In genomic region chr1:34987018-34987417, GRCh38 we compare ENCODE assay signal across 29 cellular contexts. TPM values are rescaled to one million over a fixed set of nuclear protein-coding genes. Genes with fewer than 3 reads are reported as not detected.
A peak's percentile ranks its signal among the peaks of the same experiment; 100 is the strongest.
DNase-seq lines count a peak whose midpoint lies in the region; ATAC-seq, FAIRE-seq and TF ChIP-seq lines count a peak whose summit lies in the region.
"Had no signal": no experiment of that assay in that cellular context is flagged by ENCODE, and none has a peak within 500 bp of the region (broad histone marks: within the 10 kb centered on the region; RNA-seq: fewer than 3 reads in every experiment).

No MANE protein-coding gene starts in this region.

- H3K79me2 ChIP-seq in astrocyte (ENCODE audit: insufficient read depth, low read length) = peaks cover 35% of the 10 kb centered on the region

- no peak for ATAC-seq in CD4-positive, CD25-positive, alpha-beta regulatory T cell (ENCODE audit: low read depth in 2 of 2)
- no peak for ATAC-seq in HG03442 (IDR thresholded peaks at IDR 0.05; ENCODE audit: unreplicated experiment)
- no peak for ATAC-seq in HG03108 (IDR thresholded peaks at IDR 0.05; ENCODE audit: unreplicated experiment)
- no peak for ATAC-seq in stimulated activated memory B cell treated with anti-CD40 and anti-IgM and Interleukin-4, amounts not matched to agents 10 μg/mL and 1 μg/mL and 100 μg/mL, for 72 hours
- ATAC-seq: activated CD4-positive, alpha-beta T cell treated with anti-CD3 and anti-CD28 coated beads for 36 hours; activated T-cell treated with anti-CD3 and anti-CD28 coated beads, Interleukin-2, amount 50 U/mL, for 4 hours; CD8-positive, alpha-beta T cell; lower lobe of right lung; psoas muscle had no signal

- peak overlapping the region; percentile 23 for H3K27ac ChIP-seq in CD4-positive, CD25-positive, alpha-beta regulatory T cell (ENCODE audit: insufficient read depth, low read length, poor library complexity, severe bottlenecking)
- H3K27ac ChIP-seq in astrocyte (ENCODE audit: low read depth, low read length) = no peak overlapping the region
- H3K27ac ChIP-seq: cardiac muscle cell, coronary artery, esophagus squamous epithelium, lower lobe of right lung, neutrophil, psoas muscle, RWPE1, suprapubic skin had no signal

- H3K27me3 Mint-ChIP-seq in CD4-positive, CD25-positive, alpha-beta regulatory T cell = no peaks in the 10 kb centered on the region
- H3K27me3 Mint-ChIP-seq in astrocyte (ENCODE audit: low read depth, unreplicated experiment) = no peaks in the 10 kb centered on the region
- H3K27me3 Mint-ChIP-seq in stimulated activated memory B cell treated with anti-CD40 and anti-IgM and Interleukin-4, amounts not matched to agents 10 μg/mL and 1 μg/mL and 100 μg/mL, for 72 hours = no peaks in the 10 kb centered on the region
- H3K27me3 Mint-ChIP-seq: activated CD4-positive, alpha-beta T cell treated with anti-CD3 and anti-CD28 coated beads for 36 hours had no signal

- peaks cover 29% of the 10 kb centered on the region for H3K4me1 ChIP-seq in CD4-positive, CD25-positive, alpha-beta regulatory T cell (ENCODE audit: control insufficient read depth, insufficient read depth, low read length, poor library complexity, severe bottlenecking)
- H3K4me1 ChIP-seq in astrocyte (ENCODE audit: insufficient read depth, low read length) = peaks cover 12% of the 10 kb centered on the region

- H3K9me3 Mint-ChIP-seq in CD4-positive, CD25-positive, alpha-beta regulatory T cell = peaks cover 0 to 2% (median 0%) of the 10 kb centered on the region in 7 donors
- no peaks in the 10 kb centered on the region for H3K9me3 Mint-ChIP-seq in astrocyte (ENCODE audit: unreplicated experiment)
- H3K9me3 Mint-ChIP-seq in stimulated activated memory B cell treated with anti-CD40 and anti-IgM and Interleukin-4, amounts not matched to agents 10 μg/mL and 1 μg/mL and 100 μg/mL, for 72 hours = no peaks in the 10 kb centered on the region
- H3K9me3 Mint-ChIP-seq: activated T-cell treated with anti-CD3 and anti-CD28 coated beads, Interleukin-2, amount 50 U/mL, for 4 hours; CD8-positive, alpha-beta T cell; T-helper 1 cell treated with Interleukin-12 subunit alpha and Interleukin-12 subunit beta and Interleukin-4 antibody, amounts not matched to agents 30 μg/mL and 1 μg/mL, for 36 hours had no signal

- H3K36me3 ChIP-seq in CD4-positive, CD25-positive, alpha-beta regulatory T cell (ENCODE audit: control insufficient read depth, insufficient read depth, low read length) = peaks cover under 1% of the 10 kb centered on the region
- H3K36me3 ChIP-seq in astrocyte (ENCODE audit: insufficient read depth, low read length) = peaks cover 15% of the 10 kb centered on the region
- H3K36me3 ChIP-seq: vagina had no signal

- no peak overlapping the region for H3K9ac ChIP-seq in astrocyte (ENCODE audit: low read length)

- no peak for FAIRE-seq in astrocyte (lab: Jason Lieb, UNC)
- FAIRE-seq: GM18507 had no signal

- no peak overlapping the region for H2AFZ ChIP-seq in astrocyte (ENCODE audit: low read depth, low read length)

- H3K4me2 ChIP-seq in astrocyte (ENCODE audit: low read length) = peak overlapping the region; percentile 3

- H3K36me3 Mint-ChIP-seq in CD4-positive, CD25-positive, alpha-beta regulatory T cell = peaks cover 12% of the 10 kb centered on the region
- peaks cover 3% of the 10 kb centered on the region for H3K36me3 Mint-ChIP-seq in astrocyte (ENCODE audit: low read depth, unreplicated experiment)
- H3K36me3 Mint-ChIP-seq in stimulated activated memory B cell treated with anti-CD40 and anti-IgM and Interleukin-4, amounts not matched to agents 10 μg/mL and 1 μg/mL and 100 μg/mL, for 72 hours = peaks cover 18% of the 10 kb centered on the region

- peaks cover 4 to 45% (median 24%) of the 10 kb centered on the region in 4 donors for H3K4me1 Mint-ChIP-seq in CD4-positive, CD25-positive, alpha-beta regulatory T cell
- peaks cover 15% of the 10 kb centered on the region for H3K4me1 Mint-ChIP-seq in astrocyte (ENCODE audit: low read depth, unreplicated experiment)
- H3K4me1 Mint-ChIP-seq in stimulated activated memory B cell treated with anti-CD40 and anti-IgM and Interleukin-4, amounts not matched to agents 10 μg/mL and 1 μg/mL and 100 μg/mL, for 72 hours = peaks cover 25% of the 10 kb centered on the region

- no peak for TF ChIP-seq CTCF in astrocyte (IDR thresholded peaks at IDR 0.05; ENCODE audit: insufficient read depth, low read depth, low read length)

- no peaks in the 10 kb centered on the region for H3K9me3 ChIP-seq in CD4-positive, CD25-positive, alpha-beta regulatory T cell (ENCODE audit: control insufficient read depth in 2 of 2, low read length in 2 of 2)
- H3K9me3 ChIP-seq in astrocyte (ENCODE audit: insufficient read depth, low read depth, low read length) = no peaks in the 10 kb centered on the region
- H3K9me3 ChIP-seq: esophagus squamous epithelium, lower lobe of right lung, neutrophil, psoas muscle, suprapubic skin, vagina had no signal

- H3K4me3 Mint-ChIP-seq in CD4-positive, CD25-positive, alpha-beta regulatory T cell = peak overlapping the region in 2 of 4 donors; percentile 55 to 63
- H3K4me3 Mint-ChIP-seq in astrocyte (ENCODE audit: unreplicated experiment) = no peak overlapping the region
- H3K4me3 Mint-ChIP-seq in stimulated activated memory B cell treated with anti-CD40 and anti-IgM and Interleukin-4, amounts not matched to agents 10 μg/mL and 1 μg/mL and 100 μg/mL, for 72 hours = no peak overlapping the region
- H3K4me3 Mint-ChIP-seq: CD8-positive, alpha-beta T cell; T-helper 1 cell treated with Interleukin-12 subunit alpha and Interleukin-12 subunit beta and Interleukin-4 antibody, amounts not matched to agents 30 μg/mL and 1 μg/mL, for 36 hours had no signal

- H4K20me1 ChIP-seq in astrocyte (ENCODE audit: insufficient read depth, low read length) = peaks cover 3% of the 10 kb centered on the region

- H3K27me3 ChIP-seq in CD4-positive, CD25-positive, alpha-beta regulatory T cell (ENCODE audit: control insufficient read depth, insufficient read depth, low read length) = no peaks in the 10 kb centered on the region
- H3K27me3 ChIP-seq in astrocyte (ENCODE audit: insufficient read depth, low read length) = no peaks in the 10 kb centered on the region
- H3K27me3 ChIP-seq: cardiac muscle cell, esophagus squamous epithelium, neutrophil, suprapubic skin, vagina had no signal

- no peak for DNase-seq in CD4-positive, CD25-positive, alpha-beta regulatory T cell
- peak; percentile 41 for DNase-seq in HCEC 1CT
- DNase-seq in astrocyte (ENCODE audit: low read depth) = no peak
- peak; percentile 15 for DNase-seq in renal cortical epithelial cell (ENCODE audit: low read depth)
- DNase-seq in stimulated activated CD4-positive, alpha-beta T cell treated with anti-CD3 and anti-CD28 coated beads, Interleukin-1b, Interleukin-23, amount 100 ng/mL, for 48 hours = no peak
- DNase-seq: activated CD4-positive, alpha-beta T cell treated with anti-CD3 and anti-CD28 coated beads for 36 hours; activated naive CD4-positive, alpha-beta T cell; activated T-cell treated with anti-CD3 and anti-CD28 coated beads, Interleukin-2, amount 50 U/mL, for 4 hours; CD8-positive, alpha-beta T cell; esophagus squamous epithelium; glutamatergic neuron; GOT3; Kasumi-1; lower lobe of right lung; NCI-H187; NCI-H2227 treated with DMSO at 0.1 percent for 48 hours; psoas muscle had no signal

- H3K4me3 ChIP-seq in CD4-positive, CD25-positive, alpha-beta regulatory T cell (ENCODE audit: low read depth, low read length) = no peak overlapping the region
- H3K4me3 ChIP-seq in astrocyte (ENCODE audit: insufficient read depth, low read depth, low read length) = no peak overlapping the region
- H3K4me3 ChIP-seq: cardiac muscle cell, coronary artery, esophagus squamous epithelium, lower lobe of right lung, psoas muscle, suprapubic skin, vagina had no signal

- H3K27ac Mint-ChIP-seq in CD4-positive, CD25-positive, alpha-beta regulatory T cell = peak overlapping the region in 1 of 3 donors; percentile 1
- no peak overlapping the region for H3K27ac Mint-ChIP-seq in astrocyte (ENCODE audit: unreplicated experiment)
- no peak overlapping the region for H3K27ac Mint-ChIP-seq in stimulated activated memory B cell treated with anti-CD40 and anti-IgM and Interleukin-4, amounts not matched to agents 10 μg/mL and 1 μg/mL and 100 μg/mL, for 72 hours
- H3K27ac Mint-ChIP-seq: T-helper 1 cell treated with Interleukin-12 subunit alpha and Interleukin-12 subunit beta and Interleukin-4 antibody, amounts not matched to agents 30 μg/mL and 1 μg/mL, for 36 hours had no signal

RNA-seq across cellular contexts. Expression of gene TMEM35B, which starts 1.9 kb away (rescaled TPM):
- total RNA-seq in CD4-positive, CD25-positive, alpha-beta regulatory T cell = 13.8 TPM
- polyA plus RNA-seq in CD4-positive, CD25-positive, alpha-beta regulatory T cell = 100 to 1,000 TPM; 173 to 206 (median 196) TPM
- total RNA-seq in astrocyte (15.6 and 17.0 TPM in 2 replicates), renal cortical epithelial cell (32.6 and 73.6 TPM in 2 replicates)

RNA-seq across cellular contexts. Expression of gene ZMYM6, which starts 44.7 kb away (rescaled TPM):
- total RNA-seq in CD4-positive, CD25-positive, alpha-beta regulatory T cell = 28.0 TPM
- polyA plus RNA-seq in CD4-positive, CD25-positive, alpha-beta regulatory T cell = 10 to 100 TPM in 1 of 4 donors, 1 to 10 TPM in 3; 6.0 to 10.4 (median 7.9) TPM
- total RNA-seq in astrocyte (18.5 and 20.5 TPM in 2 replicates), renal cortical epithelial cell (11.1 and 20.2 TPM in 2 replicates)

RNA-seq across cellular contexts. Expression of gene DLGAP3, which starts 57.6 kb away (rescaled TPM):
- total RNA-seq in CD4-positive, CD25-positive, alpha-beta regulatory T cell = 1.2 TPM
- polyA plus RNA-seq in CD4-positive, CD25-positive, alpha-beta regulatory T cell = under 1 TPM; 0.11 to 0.26 (median 0.18) TPM
- total RNA-seq in astrocyte (1.6 and 2.7 TPM in 2 replicates), renal cortical epithelial cell (0.05 TPM in 1 of 2 replicates, not detected in the other)
- total RNA-seq: skeletal muscle tissue, vagina had no signal

Comparison
In these comparisons a context has a peak if more than half of its experiments do, and no peak if none do; other contexts are left out.
1. DNase-seq: peak in HCEC 1CT (single experiment) and renal cortical epithelial cell (single experiment); none in CD4-positive, CD25-positive, alpha-beta regulatory T cell (0 of 3), astrocyte (single experiment) and stimulated activated CD4-positive, alpha-beta T cell treated with anti-CD3 and anti-CD28 coated beads, Interleukin-1b, Interleukin-23, amount 100 ng/mL, for 48 hours (single experiment).